8 cellular contexts compared by ENCODE assay signal in the genomic region with DNA sequence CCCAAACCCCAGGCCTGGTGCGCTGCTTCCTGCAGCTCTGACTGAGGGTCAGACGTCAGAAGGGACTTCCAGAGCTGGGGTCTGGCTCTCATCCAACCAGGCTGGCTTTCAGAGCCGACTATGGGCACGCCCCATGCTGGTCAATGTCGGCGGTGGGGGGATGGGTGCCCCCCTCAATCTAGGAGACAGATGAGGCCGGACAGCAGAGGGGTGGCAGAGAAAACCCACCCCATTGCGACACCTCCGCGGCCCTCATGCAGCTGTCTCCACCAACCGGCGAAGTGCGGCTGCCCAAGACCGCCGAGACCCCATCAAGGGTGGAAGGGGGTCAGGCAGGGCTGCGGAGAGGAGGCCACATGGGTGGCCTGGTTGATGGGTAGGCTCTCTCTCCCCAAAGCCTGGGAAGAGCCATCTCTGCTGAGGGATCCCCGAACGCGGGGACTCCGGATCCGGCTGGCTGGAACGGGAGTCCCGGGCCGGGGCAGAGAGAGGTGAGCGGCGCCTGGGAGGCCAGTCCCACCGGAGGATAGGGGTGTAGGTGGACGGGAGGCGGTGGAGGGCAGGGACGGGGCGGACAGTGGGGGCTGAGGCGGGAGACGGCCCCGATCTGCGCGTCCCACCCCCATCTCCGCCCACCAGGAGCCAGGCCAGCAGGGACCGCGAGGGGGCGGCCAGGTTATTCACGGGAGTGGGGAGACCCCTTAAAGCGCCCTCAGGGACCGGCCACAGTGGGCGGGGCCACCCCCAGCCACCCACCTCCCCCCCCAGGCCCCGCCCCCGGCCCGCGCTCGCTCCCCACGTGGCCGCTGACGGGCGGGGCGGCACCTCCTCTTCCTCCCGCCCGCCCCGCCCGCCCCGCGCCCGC. TPM values are rescaled to one million over a fixed set of nuclear protein-coding genes. Genes with fewer than 3 reads are reported as not detected.
A peak's percentile ranks its signal among the peaks of the same experiment; 100 is the strongest.
DNase-seq lines count a peak whose midpoint lies in the region; ATAC-seq lines count a peak whose summit lies in the region.

Gene INF2, plus strand, starts transcription at position 864 of the 865 bp plus-strand sequence. CDS start 11,748 bp downstream, outside the sequence.

- intact Hi-C loops in T-helper 1 cell treated with Interleukin-12 subunit alpha and Interleukin-12 subunit beta and Interleukin-4 antibody, amounts not matched to agents 30 ng/mL and 1 ng/mL, for 36 hours (cut with micrococcal nuclease): loop anchor here (1.0 to 5.0 kb wide), 5 partner anchors 12 to 187 kb away; partner anchors contain the start of genes ADSS1 and SIVA1
- intact Hi-C loops in sciatic nerve (cut with DNase I): no loop called here

- peak; percentile 68 for ATAC-seq in sciatic nerve
- no peak for ATAC-seq in HG03025 (IDR thresholded peaks at IDR 0.05; ENCODE audit: low FRiP score, unreplicated experiment)

- H3K36me3 Mint-ChIP-seq in IgD-negative memory B cell: no peaks in the 10 kb centered on the region

- H3K4me1 Mint-ChIP-seq in IgD-negative memory B cell: peaks cover 17 to 32% (median 21%) of the 10 kb centered on the region in 3 donors

- peak within 1 kb of the TSS; percentile 75 to 90 (median 82) for H3K4me3 Mint-ChIP-seq in IgD-negative memory B cell

- H3K27me3 Mint-ChIP-seq in IgD-negative memory B cell: no peaks in the 10 kb centered on the region

- in situ Hi-C loops in T47D (cut with HindIII; ENCODE audit: low pct_unique_long_range_greater_than_20kb, low sequenced_read_pairs): no loop called here

- peak within 1 kb of the TSS; percentile 59 to 81 (median 75) for H3K27ac Mint-ChIP-seq in IgD-negative memory B cell

- DNase-seq in NCI-H2029 (lab: John Stamatoyannopoulos, UW) (peak; percentile 16), NCI-H2029 treated with DMSO at 0.1 percent for 48 hours (lab: John Stamatoyannopoulos, UW) (no peak), T47D (ENCODE audit: low read depth in 1 of 2, low spot score in 1 of 2) (peak; percentile 79 to 94), sciatic nerve (ENCODE audit: low spot score) (no peak)

- H3K9me3 Mint-ChIP-seq in IgD-negative memory B cell: no peaks in the 10 kb centered on the region

- peak within 1 kb of the TSS; percentile 66 for H3K4me3 ChIP-seq in iPS-11a (ENCODE audit: low read depth, low read length)

RNA-seq across cellular contexts. Expression of gene INF2, which starts in this region (rescaled TPM):
- polyA plus RNA-seq in IgD-negative memory B cell: 10.8 TPM
- 132 and 136 TPM in 2 replicates for total RNA-seq in T-helper 1 cell treated with Interleukin-12 subunit alpha and Interleukin-12 subunit beta and Interleukin-4 antibody, amounts not matched to agents 30 ng/mL and 1 ng/mL, for 36 hours
- 343 TPM for total RNA-seq in sciatic nerve

Comparison
In these comparisons a context has a peak if more than half of its experiments do, and no peak if none do; other contexts are left out.
1. DNase-seq: peak in NCI-H2029 (single experiment) and T47D (2 of 2); none in NCI-H2029 treated with DMSO at 0.1 percent for 48 hours (single experiment) and sciatic nerve (single experiment).